Comparison of ENCODE assay signal across 12 cellular contexts in genomic region chr1:230157409-230158390, GRCh38.
DNase-seq lines count a peak whose midpoint lies in the region; ATAC-seq and TF ChIP-seq lines count a peak whose summit lies in the region.
"Had no signal": no experiment of that assay in that cellular context is flagged by ENCODE, and none has a peak within 500 bp of the region (broad histone marks: within the 10 kb centered on the region; RNA-seq: fewer than 3 reads in every experiment).

No MANE protein-coding gene starts in this region.

- DNase-seq in Caco-2 (peak in 1 of 2 experiments; percentile 69), NCI-H510A treated with DMSO at 0.1 percent for 48 hours (lab: John Stamatoyannopoulos, UW) (peak; percentile 64), choroid plexus epithelial cell (ENCODE audit: low read depth) (peak; percentile 45), neural progenitor cell (ENCODE audit: low spot score) (no peak), NCI-H1436 (lab: John Stamatoyannopoulos, UW) (no peak), iPS-NIHi7 (ENCODE audit: extremely low spot score) (no peak)
- DNase-seq: NCI-H1694 had no signal

- H3K4me3 Mint-ChIP-seq in Caco-2 (ENCODE audit: unreplicated experiment) (no peak overlapping the region), neural progenitor cell (peak overlapping the region; percentile 9)

- H3K9me3 Mint-ChIP-seq in Caco-2 (ENCODE audit: unreplicated experiment) (no peaks in the 10 kb centered on the region), neural progenitor cell (peaks cover 7% of the 10 kb centered on the region)

- no peaks in the 10 kb centered on the region for H3K36me3 ChIP-seq in Caco-2 (ENCODE audit: control insufficient read depth, insufficient read depth, low read length)
- H3K36me3 ChIP-seq in neural progenitor cell, result no peaks in the 10 kb centered on the region
- H3K36me3 ChIP-seq: cardiac muscle cell, suprapubic skin had no signal

- H3K27me3 ChIP-seq in Caco-2 (replicated peaks; ENCODE audit: control insufficient read depth, insufficient read depth, low read length) (no peaks in the 10 kb centered on the region), neural progenitor cell (no peaks in the 10 kb centered on the region)
- H3K27me3 ChIP-seq: cardiac muscle cell, suprapubic skin had no signal

- H3K4me3 ChIP-seq in Caco-2 (ENCODE audit: low read depth, low read length), result no peak overlapping the region
- no peak overlapping the region for H3K4me3 ChIP-seq in choroid plexus epithelial cell (ENCODE audit: low read depth, low read length)
- no peak overlapping the region for H3K4me3 ChIP-seq in neural progenitor cell
- H3K4me3 ChIP-seq: cardiac muscle cell, suprapubic skin had no signal

- H3K4me2 ChIP-seq in neural progenitor cell, result peak overlapping the region; percentile 51

- POLR2A ChIA-PET in Caco-2 (lab: Charles Lee), result no interaction called here

- H3K27ac ChIP-seq in neural progenitor cell, result no peak overlapping the region
- H3K27ac ChIP-seq: cardiac muscle cell, suprapubic skin had no signal

- H2AFZ ChIP-seq in neural progenitor cell (replicated peaks), result no peak overlapping the region

- intact Hi-C loops in Caco-2 (cut with micrococcal nuclease; ENCODE audit: unreplicated experiment), result loop anchor here (2.0 to 5.0 kb wide), 4 partner anchors 21 to 90 kb away; partner anchors contain the start of gene GALNT2

- peaks cover 25% of the 10 kb centered on the region for H3F3A ChIP-seq in neural progenitor cell (ENCODE audit: low read depth)

- H3K79me2 ChIP-seq in neural progenitor cell (ENCODE audit: low read depth), result peaks cover 62% of the 10 kb centered on the region

- no TSS peak for BruUV-seq in Caco-2 (replicated peaks; lab: Mats Ljungman, UMichigan)

- TF ChIP-seq CTCF in Caco-2 (IDR thresholded peaks at IDR 0.05; ENCODE audit: insufficient read depth in 1 of 2, low read depth in 1 of 2, low read length in 1 of 2, severe bottlenecking in 1 of 2, unreplicated experiment in 1 of 2) (no peak), choroid plexus epithelial cell (conservative IDR thresholded peaks at IDR 0.05; ENCODE audit: low read depth, low read length) (no peak), neural progenitor cell (IDR thresholded peaks at IDR 0.05) (no peak)

- ATAC-seq in GM18868 (IDR thresholded peaks at IDR 0.05; ENCODE audit: unreplicated experiment), result no peak
- no peak for ATAC-seq in GM21825 (IDR thresholded peaks at IDR 0.05; ENCODE audit: unreplicated experiment)
- ATAC-seq: SK-N-SH treated with all-trans-retinoic acid at 6 μM for 48 hours had no signal

- H3K27me3 Mint-ChIP-seq in Caco-2 (ENCODE audit: insufficient read depth, unreplicated experiment) (no peaks in the 10 kb centered on the region), neural progenitor cell (ENCODE audit: insufficient read depth, low read depth) (peaks cover 2% of the 10 kb centered on the region)

- peaks cover 43% of the 10 kb centered on the region for H4K20me1 ChIP-seq in neural progenitor cell (ENCODE audit: low read depth)

- H3K4me1 Mint-ChIP-seq in Caco-2 (ENCODE audit: low read depth, unreplicated experiment), result peaks cover 23% of the 10 kb centered on the region
- H3K4me1 Mint-ChIP-seq in neural progenitor cell, result peaks cover 66% of the 10 kb centered on the region

- H3K36me3 Mint-ChIP-seq in Caco-2 (ENCODE audit: insufficient read depth, unreplicated experiment) (peaks cover 5% of the 10 kb centered on the region), neural progenitor cell (peaks cover 6% of the 10 kb centered on the region)

- CTCF ChIA-PET in Caco-2 (lab: Charles Lee), result no interaction called here

- H3K9me3 ChIP-seq in Caco-2 (no peaks in the 10 kb centered on the region), neural progenitor cell (ENCODE audit: low read depth) (no peaks in the 10 kb centered on the region)
- H3K9me3 ChIP-seq: suprapubic skin had no signal

- no peak overlapping the region for H3K9ac ChIP-seq in neural progenitor cell

- H3K4me1 ChIP-seq in Caco-2 (peaks cover 29% of the 10 kb centered on the region), neural progenitor cell (peaks cover 49% of the 10 kb centered on the region)

- H3K27ac Mint-ChIP-seq in Caco-2 (ENCODE audit: unreplicated experiment), result peak overlapping the region; percentile 58
- H3K27ac Mint-ChIP-seq in neural progenitor cell, result peak overlapping the region; percentile 14

Comparison
In these comparisons a context has a peak if more than half of its experiments do, and no peak if none do; other contexts are left out.
1. DNase-seq: peak in NCI-H510A treated with DMSO at 0.1 percent for 48 hours (single experiment) and choroid plexus epithelial cell (single experiment); none in neural progenitor cell (single experiment), NCI-H1436 (single experiment) and iPS-NIHi7 (single experiment).